In genomic region chr14:24015745-24016144, GRCh38 we compare ENCODE assay signal across 7 cellular contexts. TPM values are rescaled to one million over a fixed set of nuclear protein-coding genes. Genes with fewer than 3 reads are reported as not detected.
"Had no signal": no experiment of that assay in that cellular context is flagged by ENCODE, and none has a peak within 500 bp of the region (broad histone marks: within the 10 kb centered on the region; RNA-seq: fewer than 3 reads in every experiment).

No MANE protein-coding gene starts in this region.

RNA-seq across cellular contexts. Expression of gene CPNE6, which starts 55.6 kb away (rescaled TPM):
- total RNA-seq: stomach, subcutaneous adipose tissue, suprapubic skin, tibial nerve, upper lobe of left lung, upper lobe of right lung, vagina had no signal
